Comparison of ENCODE assay signal across 15 cellular contexts in the genomic region with DNA sequence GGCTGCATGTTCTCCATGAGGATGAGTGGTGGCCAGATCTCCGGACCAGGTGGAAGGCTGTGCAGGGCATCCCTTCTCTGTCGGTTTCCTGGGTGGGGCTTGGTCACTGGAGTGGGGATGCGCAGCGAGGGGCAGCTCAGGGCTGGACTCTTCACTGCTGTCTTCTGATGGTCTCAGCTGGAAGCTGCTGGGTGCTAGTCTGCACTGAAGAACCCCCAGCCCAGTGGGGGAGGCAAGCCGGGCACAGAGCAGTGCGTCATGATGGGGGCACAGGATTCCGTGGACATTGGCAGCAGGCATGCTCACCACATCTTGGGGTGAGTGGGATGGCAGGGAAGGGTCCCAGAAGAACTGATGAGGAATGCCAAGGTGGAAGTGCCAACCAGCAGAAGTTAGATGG.
"Had no signal": no experiment of that assay in that cellular context is flagged by ENCODE, and none has a peak within 500 bp of the region (broad histone marks: within the 10 kb centered on the region; RNA-seq: fewer than 3 reads in every experiment).

No MANE protein-coding gene starts in this region.

- H3K27me3 Mint-ChIP-seq: activated CD8-positive, alpha-beta T cell treated with anti-CD3 and anti-CD28 coated beads for 36 hours; naive thymus-derived CD4-positive, alpha-beta T cell had no signal

- H3K9me3 ChIP-seq: colonic mucosa, lower lobe of right lung, SJCRH30, transverse colon had no signal

- H3K4me3 ChIP-seq: colonic mucosa, lower lobe of right lung, SJCRH30, transverse colon had no signal

- H3K27ac Mint-ChIP-seq: activated CD8-positive, alpha-beta T cell treated with anti-CD3 and anti-CD28 coated beads for 36 hours had no signal

- H3K9me3 Mint-ChIP-seq: activated CD8-positive, alpha-beta T cell treated with anti-CD3 and anti-CD28 coated beads for 36 hours had no signal

- DNase-seq: activated CD4-positive, alpha-beta T cell treated with anti-CD3 and anti-CD28 coated beads for 4 hours; activated CD8-positive, alpha-beta memory T cell treated with anti-CD3 and anti-CD28 coated beads, Interleukin-2, amount 50 U/mL, for 4 hours; activated CD8-positive, alpha-beta T cell treated with anti-CD3 and anti-CD28 coated beads for 36 hours; activated naive CD4-positive, alpha-beta T cell treated with Interleukin-2 at 50 U/mL for 16 hours; caudate nucleus; colonic mucosa; effector CD4-positive, alpha-beta T cell; lower lobe of right lung; naive thymus-derived CD4-positive, alpha-beta T cell; SJCRH30; stimulated activated CD4-positive, alpha-beta T cell treated with anti-CD3 and anti-CD28 coated beads, Interleukin-15, amount 100 ng/mL, for 24 hours; stimulated activated CD4-positive, alpha-beta T cell treated with anti-CD3 and anti-CD28 coated beads, Interleukin-4, amount 100 ng/mL, for 24 hours; SW 1271; transverse colon had no signal

- H3K4me1 ChIP-seq: colonic mucosa, lower lobe of right lung, SJCRH30 had no signal

- H3K4me3 Mint-ChIP-seq: activated CD8-positive, alpha-beta T cell treated with anti-CD3 and anti-CD28 coated beads for 36 hours; naive thymus-derived CD4-positive, alpha-beta T cell had no signal

- H3K36me3 ChIP-seq: colonic mucosa, lower lobe of right lung, SJCRH30, transverse colon had no signal

- H3K27ac ChIP-seq: colonic mucosa, lower lobe of right lung, SJCRH30, VCaP had no signal

- ATAC-seq: activated CD8-positive, alpha-beta T cell treated with anti-CD3 and anti-CD28 coated beads for 36 hours had no signal

- H3K27me3 ChIP-seq: colonic mucosa, SJCRH30, transverse colon had no signal
